In genomic region chr4:16674133-16674532, GRCh38 we compare ENCODE assay signal across 28 cellular contexts.
"Had no signal": no experiment of that assay in that cellular context is flagged by ENCODE, and none has a peak within 500 bp of the region (broad histone marks: within the 10 kb centered on the region; RNA-seq: fewer than 3 reads in every experiment).

No MANE protein-coding gene starts in this region.

- H3K4me1 Mint-ChIP-seq: activated CD4-positive, alpha-beta memory T cell treated with anti-CD3 and anti-CD28 coated beads, Interleukin-2, amount 10 ng/mL, durations not matched to agents 7 days and 5 days; activated CD8-positive, alpha-beta memory T cell treated with anti-CD3 and anti-CD28 coated beads, Interleukin-2, amount 10 ng/mL, durations not matched to agents 7 days and 5 days; activated naive CD4-positive, alpha-beta T cell treated with anti-CD3 and anti-CD28 coated beads, Interleukin-2, amount 10 ng/mL, durations not matched to agents 7 days and 5 days; activated naive CD8-positive, alpha-beta T cell treated with anti-CD3 and anti-CD28 coated beads, Interleukin-2, amount 50 U/mL, for 24 hours; central memory CD8-positive, alpha-beta T cell had no signal

- H3K27ac ChIP-seq: cardiac muscle cell, SJCRH30, VCaP had no signal

- H3K4me1 ChIP-seq: SJCRH30 had no signal

- H3K27me3 ChIP-seq: cardiac muscle cell, SJCRH30 had no signal

- H3K27me3 Mint-ChIP-seq: activated CD4-positive, alpha-beta memory T cell treated with anti-CD3 and anti-CD28 coated beads, Interleukin-2, amount 10 ng/mL, durations not matched to agents 7 days and 5 days; activated CD8-positive, alpha-beta memory T cell treated with anti-CD3 and anti-CD28 coated beads, Interleukin-2, amount 10 ng/mL, durations not matched to agents 7 days and 5 days; activated naive CD4-positive, alpha-beta T cell treated with anti-CD3 and anti-CD28 coated beads, Interleukin-2, amount 10 ng/mL, durations not matched to agents 7 days and 5 days; activated naive CD8-positive, alpha-beta T cell treated with anti-CD3 and anti-CD28 coated beads, Interleukin-2, amount 50 U/mL, for 24 hours had no signal

- H3K36me3 ChIP-seq: cardiac muscle cell, SJCRH30 had no signal

- H3K36me3 Mint-ChIP-seq: activated CD8-positive, alpha-beta memory T cell treated with anti-CD3 and anti-CD28 coated beads, Interleukin-2, amount 10 ng/mL, durations not matched to agents 7 days and 5 days; activated naive CD4-positive, alpha-beta T cell treated with anti-CD3 and anti-CD28 coated beads, Interleukin-2, amount 10 ng/mL, durations not matched to agents 7 days and 5 days; activated naive CD8-positive, alpha-beta T cell had no signal

- H3K4me3 ChIP-seq: cardiac muscle cell, SJCRH30 had no signal

- H3K27ac Mint-ChIP-seq: activated CD4-positive, alpha-beta memory T cell treated with anti-CD3 and anti-CD28 coated beads, Interleukin-2, amount 10 ng/mL, durations not matched to agents 7 days and 5 days; activated CD8-positive, alpha-beta memory T cell treated with anti-CD3 and anti-CD28 coated beads, Interleukin-2, amount 10 ng/mL, durations not matched to agents 7 days and 5 days; activated naive CD4-positive, alpha-beta T cell treated with anti-CD3 and anti-CD28 coated beads, Interleukin-2, amount 10 ng/mL, durations not matched to agents 7 days and 5 days; activated naive CD8-positive, alpha-beta T cell; activated naive CD8-positive, alpha-beta T cell treated with anti-CD3 and anti-CD28 coated beads, Interleukin-2, amount 50 U/mL, for 24 hours had no signal

- DNase-seq: activated CD4-positive, alpha-beta memory T cell treated with anti-CD3 and anti-CD28 coated beads, Interleukin-2, amount 10 ng/mL, durations not matched to agents 7 days and 5 days; activated CD4-positive, alpha-beta T cell treated with anti-CD3 and anti-CD28 coated beads for 1 hour; activated CD4-positive, alpha-beta T cell treated with anti-CD3 and anti-CD28 coated beads for 48 hours; activated CD4-positive, CD25-positive, alpha-beta regulatory T cell; activated CD8-positive, alpha-beta memory T cell treated with anti-CD3 and anti-CD28 coated beads for 24 hours; activated CD8-positive, alpha-beta memory T cell treated with anti-CD3 and anti-CD28 coated beads, Interleukin-2, amount 10 ng/mL, durations not matched to agents 7 days and 5 days; activated CD8-positive, alpha-beta memory T cell treated with anti-CD3 and anti-CD28 coated beads, Interleukin-2, amount 50 U/mL, for 48 hours; activated effector memory CD4-positive, alpha-beta T cell treated with Interleukin-2 at 50 U/mL for 16 hours; activated naive CD4-positive, alpha-beta T cell treated with anti-CD3 and anti-CD28 coated beads, Interleukin-2, amount 10 ng/mL, durations not matched to agents 7 days and 5 days; activated naive CD8-positive, alpha-beta T cell treated with anti-CD3 and anti-CD28 coated beads, Interleukin-2, amount 50 U/mL, for 24 hours; activated T-cell treated with anti-CD3 and anti-CD28 coated beads, Interleukin-2, amount 50 U/mL, for 48 hours; Karpas-422; NCI-H1105; NCI-H1417 treated with DMSO at 0.1 percent for 48 hours; NCI-H1694; NCI-H2029; NCI-H345; NCI-H524 treated with DMSO at 0.1 percent for 48 hours; SHP77; SJCRH30; SW 1271; T-helper 1 cell; T-helper 2 cell; T-helper 9 cell had no signal

- H3K4me3 Mint-ChIP-seq: activated CD4-positive, alpha-beta memory T cell treated with anti-CD3 and anti-CD28 coated beads, Interleukin-2, amount 10 ng/mL, durations not matched to agents 7 days and 5 days; activated CD8-positive, alpha-beta memory T cell treated with anti-CD3 and anti-CD28 coated beads, Interleukin-2, amount 10 ng/mL, durations not matched to agents 7 days and 5 days; activated naive CD4-positive, alpha-beta T cell treated with anti-CD3 and anti-CD28 coated beads, Interleukin-2, amount 10 ng/mL, durations not matched to agents 7 days and 5 days; activated naive CD8-positive, alpha-beta T cell; activated naive CD8-positive, alpha-beta T cell treated with anti-CD3 and anti-CD28 coated beads, Interleukin-2, amount 50 U/mL, for 24 hours; central memory CD8-positive, alpha-beta T cell had no signal

- H3K9me3 Mint-ChIP-seq: activated CD4-positive, alpha-beta memory T cell treated with anti-CD3 and anti-CD28 coated beads, Interleukin-2, amount 10 ng/mL, durations not matched to agents 7 days and 5 days; activated naive CD4-positive, alpha-beta T cell treated with anti-CD3 and anti-CD28 coated beads, Interleukin-2, amount 10 ng/mL, durations not matched to agents 7 days and 5 days; activated naive CD8-positive, alpha-beta T cell treated with anti-CD3 and anti-CD28 coated beads, Interleukin-2, amount 50 U/mL, for 24 hours; central memory CD8-positive, alpha-beta T cell had no signal

- H3K9me3 ChIP-seq: SJCRH30 had no signal
